17 cellular contexts compared by ENCODE assay signal in the genomic region with DNA sequence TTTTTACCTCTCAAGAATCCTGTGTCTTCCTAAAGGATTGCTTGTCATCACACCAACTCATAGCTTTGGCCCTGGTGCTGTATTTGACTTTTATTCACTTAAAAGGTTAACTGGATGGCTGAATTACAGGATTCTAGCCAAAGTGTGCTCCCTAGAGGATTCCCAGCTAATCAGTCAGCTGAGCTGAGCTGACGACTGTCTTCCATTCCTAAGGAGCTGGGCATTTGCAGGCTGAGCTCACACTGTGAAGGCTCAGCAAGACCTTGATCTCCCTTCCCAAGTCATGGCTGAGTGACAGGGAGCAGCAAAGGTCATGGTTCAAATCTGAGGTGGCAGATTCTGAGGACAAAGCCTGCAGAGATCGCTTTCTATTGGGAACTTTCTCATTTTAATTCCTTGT. TPM values are rescaled to one million over a fixed set of nuclear protein-coding genes. Genes with fewer than 3 reads are reported as not detected.
"Had no signal": no experiment of that assay in that cellular context is flagged by ENCODE, and none has a peak within 500 bp of the region (broad histone marks: within the 10 kb centered on the region; RNA-seq: fewer than 3 reads in every experiment).

No MANE protein-coding gene starts in this region.

- FAIRE-seq: keratinocyte had no signal

- ATAC-seq: activated T-cell treated with anti-CD3 and anti-CD28 coated beads, Interleukin-2, amount 50 U/mL, for 72 hours; gastrocnemius medialis; natural killer cell treated with Interleukin-12 subunit alpha and Interleukin-12 subunit beta and Interleukin-15 and Interleukin-18, amount 100 ng/mL, for 72 hours; right lobe of liver had no signal

- DNase-seq: activated CD4-positive, alpha-beta T cell treated with anti-CD3 and anti-CD28 coated beads, Interleukin-2, amount 10 ng/mL, durations not matched to agents 7 days and 5 days; activated CD8-positive, alpha-beta memory T cell treated with anti-CD3 and anti-CD28 coated beads, Interleukin-2, amount 50 U/mL, for 48 hours; activated gamma-delta T cell treated with Interleukin-2 at 50 U/mL for 16 hours; activated T-cell treated with anti-CD3 and anti-CD28 coated beads, Interleukin-2, amount 50 U/mL, for 72 hours; amniotic stem cell; caudate nucleus; gastrocnemius medialis; heart left ventricle; left ventricle myocardium inferior; occipital lobe; right lobe of liver; stimulated activated CD4-positive, alpha-beta T cell treated with anti-CD3 and anti-CD28 coated beads, Interleukin-1b, Interleukin-23, amount 100 ng/mL, for 48 hours; stomach had no signal

- H3K4me3 ChIP-seq: coronary artery, gastrocnemius medialis, heart left ventricle, left ventricle myocardium inferior, prostate gland, right lobe of liver, stomach had no signal

RNA-seq across cellular contexts. Expression of gene PALM2AKAP2, which starts 59.0 kb away (rescaled TPM):
- total RNA-seq: natural killer cell treated with Interleukin-12 subunit alpha and Interleukin-12 subunit beta and Interleukin-15 and Interleukin-18, amount 100 ng/mL, for 72 hours had no signal
